ENCODE assay signal across 21 cellular contexts in the genomic region with DNA sequence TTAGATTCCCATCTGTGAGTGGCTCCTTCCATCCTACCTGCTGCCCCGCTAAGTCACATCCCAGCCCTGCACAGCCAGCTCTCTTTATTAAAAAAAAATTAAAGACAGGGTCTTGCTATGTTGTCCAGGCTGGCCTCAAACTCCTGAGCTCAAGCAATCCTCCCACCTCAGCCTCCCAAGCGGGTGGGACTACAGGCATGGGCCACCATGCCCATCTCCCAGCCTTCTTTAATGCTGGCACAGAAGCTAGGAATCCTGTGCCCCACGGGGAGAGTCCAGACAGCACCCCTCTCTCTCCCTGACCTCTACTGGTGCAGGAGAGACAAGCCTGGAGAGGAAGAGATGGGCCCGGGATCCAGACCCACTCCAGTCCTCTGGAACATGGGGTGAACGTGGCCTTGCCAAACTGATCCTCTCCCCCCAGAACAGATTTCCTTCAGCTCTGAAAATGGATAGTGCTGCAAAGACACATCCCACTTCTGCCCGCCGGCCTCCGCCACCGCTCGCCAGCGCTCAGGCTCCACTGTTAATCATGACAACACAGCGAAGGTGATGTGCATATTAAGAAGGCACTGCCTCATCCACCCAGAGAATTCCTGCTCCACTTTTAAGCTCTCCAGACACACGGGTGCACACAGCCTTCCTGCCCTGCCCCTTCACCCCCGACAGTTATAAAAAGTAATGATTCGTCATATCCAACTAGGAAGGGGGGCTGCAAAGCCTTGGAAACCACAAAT.
"Had no signal": no experiment of that assay in that cellular context is flagged by ENCODE, and none has a peak within 500 bp of the region (broad histone marks: within the 10 kb centered on the region; RNA-seq: fewer than 3 reads in every experiment).

No MANE protein-coding gene starts in this region.

- H3K9me3 Mint-ChIP-seq: activated CD4-positive, alpha-beta memory T cell treated with anti-CD3 and anti-CD28 coated beads for 36 hours; activated naive CD8-positive, alpha-beta T cell treated with anti-CD3 and anti-CD28 coated beads for 36 hours; activated T-helper 1 cell treated with anti-CD3 and anti-CD28 coated beads, Interleukin-12 subunit alpha, Interleukin-12 subunit beta, Interleukin-2, Interleukin-4 antibody, amounts not matched to agents 30 ng/mL and 10 ng/mL and 1 ng/mL, durations not matched to agents 14 hours and 24 hours and 36 hours; effector memory CD8-positive, alpha-beta T cell had no signal

- H3K27me3 ChIP-seq: transverse colon had no signal

- H3K27me3 Mint-ChIP-seq: activated CD4-positive, alpha-beta memory T cell treated with anti-CD3 and anti-CD28 coated beads for 36 hours; activated naive CD8-positive, alpha-beta T cell treated with anti-CD3 and anti-CD28 coated beads for 36 hours; effector memory CD8-positive, alpha-beta T cell; progenitor cell of endocrine pancreas had no signal

- H3K27ac Mint-ChIP-seq: activated CD4-positive, alpha-beta memory T cell treated with anti-CD3 and anti-CD28 coated beads for 36 hours; activated T-helper 1 cell treated with anti-CD3 and anti-CD28 coated beads, Interleukin-12 subunit alpha, Interleukin-12 subunit beta, Interleukin-2, Interleukin-4 antibody, amounts not matched to agents 30 ng/mL and 10 ng/mL and 1 ng/mL, durations not matched to agents 14 hours and 24 hours and 36 hours had no signal

- H3K4me3 ChIP-seq: lung, transverse colon had no signal

- DNase-seq: activated CD4-positive, alpha-beta memory T cell treated with anti-CD3 and anti-CD28 coated beads for 36 hours; activated gamma-delta T cell treated with Interleukin-2 at 50 U/mL for 16 hours; activated naive CD8-positive, alpha-beta T cell treated with anti-CD3 and anti-CD28 coated beads for 36 hours; activated T-cell treated with anti-CD3 and anti-CD28 coated beads for 4 hours; amniotic stem cell; effector memory CD8-positive, alpha-beta T cell; foreskin fibroblast; hippocampal formation; islet precursor cell; left colon; stimulated activated CD4-positive, alpha-beta T cell treated with anti-CD3 and anti-CD28 coated beads, Interleukin-12 subunit alpha, Interleukin-12 subunit beta, amount 100 ng/mL, for 4 hours; stimulated activated CD4-positive, alpha-beta T cell treated with anti-CD3 and anti-CD28 coated beads, Interleukin-1b, Interleukin-23, amount 100 ng/mL, for 48 hours; stimulated activated CD8-positive, alpha-beta memory T cell treated with anti-CD3 and anti-CD28 coated beads, Interleukin-4, amount 100 ng/mL, for 48 hours; stimulated activated naive CD4-positive, alpha-beta T cell treated with Interleukin-2 at 50 U/mL for 16 hours; T-helper 2 cell; transverse colon; WERI-Rb-1 had no signal

- H3K36me3 ChIP-seq: transverse colon had no signal

- H3K4me3 Mint-ChIP-seq: activated CD4-positive, alpha-beta memory T cell treated with anti-CD3 and anti-CD28 coated beads for 36 hours; activated naive CD8-positive, alpha-beta T cell treated with anti-CD3 and anti-CD28 coated beads for 36 hours; activated T-helper 1 cell treated with anti-CD3 and anti-CD28 coated beads, Interleukin-12 subunit alpha, Interleukin-12 subunit beta, Interleukin-2, Interleukin-4 antibody, amounts not matched to agents 30 ng/mL and 10 ng/mL and 1 ng/mL, durations not matched to agents 14 hours and 24 hours and 36 hours; effector memory CD8-positive, alpha-beta T cell had no signal

- H3K36me3 Mint-ChIP-seq: activated CD4-positive, alpha-beta memory T cell treated with anti-CD3 and anti-CD28 coated beads for 36 hours; activated naive CD8-positive, alpha-beta T cell treated with anti-CD3 and anti-CD28 coated beads for 36 hours had no signal

- H3K27ac ChIP-seq: epithelial cell of prostate, WERI-Rb-1 had no signal

- H3K9me3 ChIP-seq: transverse colon had no signal
